15 cellular contexts compared by ENCODE assay signal in the genomic region with DNA sequence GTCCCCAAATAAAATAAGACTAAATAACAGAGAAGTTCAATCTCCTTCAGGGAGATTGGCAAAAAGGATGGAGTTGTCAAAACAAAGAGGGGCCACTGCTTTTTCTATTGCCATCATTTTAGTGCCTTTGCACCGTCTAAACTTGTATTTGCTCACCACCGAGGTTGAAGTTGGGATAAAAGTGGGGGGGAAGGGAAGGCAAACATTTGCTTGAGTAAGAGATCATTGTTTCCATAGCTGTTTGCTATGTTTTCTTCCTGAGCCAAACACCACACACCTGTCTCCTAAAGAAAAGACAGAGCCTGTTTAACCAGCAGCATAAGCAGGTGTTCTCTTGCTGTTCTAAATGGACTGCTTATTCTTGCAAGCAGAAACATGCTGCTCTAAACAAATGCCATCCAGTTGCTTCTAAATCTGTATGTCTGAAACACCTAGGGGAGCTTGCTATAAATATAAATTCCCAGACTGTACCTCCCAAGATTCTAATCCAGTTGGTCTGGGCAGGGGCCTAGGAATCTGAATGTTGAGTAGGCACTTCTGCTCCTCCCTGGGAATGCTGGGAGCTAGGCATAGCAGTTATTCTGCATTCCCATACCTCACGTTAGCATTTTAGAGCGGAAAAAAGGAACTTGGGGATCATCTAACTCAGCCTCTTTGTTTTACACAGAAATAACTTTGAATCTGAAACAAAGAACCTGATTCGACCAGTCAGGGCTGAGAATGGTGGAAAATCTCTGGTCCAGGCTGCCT.
A peak's percentile ranks its signal among the peaks of the same experiment; 100 is the strongest.
DNase-seq lines count a peak whose midpoint lies in the region; ATAC-seq and TF ChIP-seq lines count a peak whose summit lies in the region.
"Had no signal": no experiment of that assay in that cellular context is flagged by ENCODE, and none has a peak within 500 bp of the region (broad histone marks: within the 10 kb centered on the region; RNA-seq: fewer than 3 reads in every experiment).

No MANE protein-coding gene starts in this region.

- H3K4me1 ChIP-seq in SJSA1 (replicated peaks), result peaks cover 95% of the 10 kb centered on the region
- no peaks in the 10 kb centered on the region for H3K4me1 ChIP-seq in mucosa of descending colon (ENCODE audit: low read depth)

- peak; percentile 67 for ATAC-seq in mucosa of descending colon
- ATAC-seq in GM21529 (IDR thresholded peaks at IDR 0.05; ENCODE audit: unreplicated experiment), result no peak
- no peak for ATAC-seq in GM18909 (IDR thresholded peaks at IDR 0.05; ENCODE audit: poor library complexity, unreplicated experiment)
- ATAC-seq: stimulated activated naive B cell treated with anti-CD40 and anti-IgM and Interleukin-4, amounts not matched to agents 10 μg/mL and 1 μg/mL and 100 μg/mL, for 72 hours had no signal

- H3K36me3 ChIP-seq in SJSA1 (no peaks in the 10 kb centered on the region), mucosa of descending colon (ENCODE audit: low read depth) (no peaks in the 10 kb centered on the region)
- H3K36me3 ChIP-seq: esophagus squamous epithelium, SJCRH30 had no signal

- H3K4me3 ChIP-seq in SJSA1 (no peak overlapping the region), mucosa of descending colon (no peak overlapping the region)
- H3K4me3 ChIP-seq: esophagus squamous epithelium, SJCRH30 had no signal

- no peak for TF ChIP-seq CTCF in mucosa of descending colon (IDR thresholded peaks at IDR 0.05)
- TF ChIP-seq CTCF in GM10266 (IDR thresholded peaks at IDR 0.05; ENCODE audit: control insufficient read depth, insufficient read depth, low read depth, missing control alignments), result no peak

- peak overlapping the region; percentile 99 for H3K27ac ChIP-seq in SJSA1
- H3K27ac ChIP-seq: esophagus squamous epithelium, SJCRH30 had no signal

- no peaks in the 10 kb centered on the region for H3K27me3 ChIP-seq in SJSA1 (replicated peaks)
- H3K27me3 ChIP-seq: SJCRH30 had no signal

- peak; percentile 79 for DNase-seq in DMS79 treated with DMSO at 0.1 percent for 48 hours (lab: John Stamatoyannopoulos, UW)
- DNase-seq in NCI-H2029 treated with DMSO at 0.1 percent for 48 hours (lab: John Stamatoyannopoulos, UW), result peak; percentile 89
- peak in 1 of 2 experiments; percentile 11 for DNase-seq in SJSA1 (ENCODE audit: low read depth in 1 of 2, low spot score in 2 of 2)
- DNase-seq in mucosa of descending colon, result no peak
- DNase-seq in GM10266 (ENCODE audit: extremely low spot score), result no peak
- DNase-seq in epidermal melanocyte (ENCODE audit: insufficient read length, low spot score), result no peak
- DNase-seq: activated naive CD8-positive, alpha-beta T cell treated with anti-CD3 and anti-CD28 coated beads, Interleukin-2, amount 10 ng/mL, durations not matched to agents 7 days and 5 days; AML-193; esophagus squamous epithelium; NCI-H446 treated with DMSO at 0.1 percent for 48 hours; stimulated activated CD4-positive, alpha-beta T cell treated with anti-CD3 and anti-CD28 coated beads, Interleukin-4, amount 100 ng/mL, for 24 hours; stimulated activated naive B cell treated with anti-CD40 and anti-IgM and Interleukin-4, amounts not matched to agents 10 μg/mL and 1 μg/mL and 100 μg/mL, for 72 hours had no signal

- intact Hi-C loops in mucosa of descending colon (cut with DNase I, micrococcal nuclease), result no loop called here

- H3K9me3 ChIP-seq in SJSA1 (replicated peaks), result no peaks in the 10 kb centered on the region
- H3K9me3 ChIP-seq in mucosa of descending colon, result no peaks in the 10 kb centered on the region
- H3K9me3 ChIP-seq: esophagus squamous epithelium, SJCRH30 had no signal

Comparison
In these comparisons a context has a peak if more than half of its experiments do, and no peak if none do; other contexts are left out.
1. DNase-seq: peak in DMS79 treated with DMSO at 0.1 percent for 48 hours (single experiment) and NCI-H2029 treated with DMSO at 0.1 percent for 48 hours (single experiment); none in mucosa of descending colon (0 of 3), GM10266 (single experiment) and epidermal melanocyte (single experiment).